ENCODE assay signal across 25 cellular contexts in the genomic region with DNA sequence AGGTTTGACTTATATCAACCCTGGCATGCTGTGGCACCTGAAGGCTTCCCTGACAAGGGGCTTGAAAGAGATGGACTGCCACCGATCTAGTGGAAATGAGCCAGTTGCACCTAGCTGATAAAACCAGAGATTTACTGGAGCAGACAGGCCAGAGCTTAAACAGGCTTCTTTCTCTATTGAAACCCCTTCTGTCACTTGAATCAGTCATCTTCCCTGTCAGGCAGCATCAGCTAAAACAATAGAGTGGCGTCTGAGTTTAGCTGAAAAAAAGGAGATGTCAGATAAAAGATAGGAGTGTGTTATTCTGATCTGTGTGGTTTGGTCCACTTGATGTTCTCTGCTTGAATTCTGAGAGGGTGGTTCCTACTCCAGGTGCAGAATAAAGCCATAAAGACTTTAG.
"Had no signal": no experiment of that assay in that cellular context is flagged by ENCODE, and none has a peak within 500 bp of the region (broad histone marks: within the 10 kb centered on the region; RNA-seq: fewer than 3 reads in every experiment).

No MANE protein-coding gene starts in this region.

- H3K27ac ChIP-seq: brain microvascular endothelial cell, coronary artery, right atrium auricular region, upper lobe of right lung had no signal

- H3K36me3 ChIP-seq: brain microvascular endothelial cell, right atrium auricular region, upper lobe of right lung had no signal

- H3K4me3 Mint-ChIP-seq: central memory CD8-positive, alpha-beta T cell; nephron progenitor cell had no signal

- H3K4me3 ChIP-seq: coronary artery, lung, right atrium auricular region, upper lobe of right lung had no signal

- H3K27ac Mint-ChIP-seq: nephron progenitor cell, progenitor cell of endocrine pancreas had no signal

- H3K4me1 ChIP-seq: right atrium auricular region, upper lobe of right lung had no signal

- H3K9me3 ChIP-seq: right atrium auricular region, upper lobe of right lung had no signal

- H3K4me1 Mint-ChIP-seq: central memory CD8-positive, alpha-beta T cell had no signal

- DNase-seq: activated CD4-positive, CD25-positive, alpha-beta regulatory T cell treated with anti-CD3 and anti-CD28 coated beads, Interleukin-2, amount 50 U/mL, for 72 hours; activated CD8-positive, alpha-beta memory T cell treated with anti-CD3 and anti-CD28 coated beads for 24 hours; activated CD8-positive, alpha-beta memory T cell treated with anti-CD3 and anti-CD28 coated beads, Interleukin-2, amount 50 U/mL, for 48 hours; activated effector memory CD4-positive, alpha-beta T cell treated with Interleukin-2 at 50 U/mL for 16 hours; activated naive CD4-positive, alpha-beta T cell treated with anti-CD3 and anti-CD28 coated beads, Interleukin-2, amount 50 U/mL, for 16 hours; activated T-cell treated with anti-CD3 and anti-CD28 coated beads, Interleukin-2, amount 50 U/mL, for 48 hours; aorta; brain microvascular endothelial cell; erythroblast; foreskin melanocyte; head of caudate nucleus; kidney; midbrain; nephron progenitor cell; stimulated activated CD4-positive, alpha-beta T cell treated with anti-CD3 and anti-CD28 coated beads, Interleukin-12 subunit alpha, Interleukin-12 subunit beta, amount 100 ng/mL, for 4 hours; stimulated activated CD4-positive, alpha-beta T cell treated with anti-CD3 and anti-CD28 coated beads, Interleukin-1b, Interleukin-23, amount 100 ng/mL, for 48 hours; stimulated activated CD8-positive, alpha-beta memory T cell treated with anti-CD3 and anti-CD28 coated beads, Interleukin-4, amount 100 ng/mL, for 48 hours; stimulated activated naive CD4-positive, alpha-beta T cell; upper lobe of right lung had no signal

- H3K27me3 Mint-ChIP-seq: central memory CD8-positive, alpha-beta T cell had no signal

- H3K27me3 ChIP-seq: brain microvascular endothelial cell, right atrium auricular region, upper lobe of right lung had no signal

- ATAC-seq: left lobe of liver, upper lobe of right lung had no signal
